29 cellular contexts compared by ENCODE assay signal in genomic region chr14:45531022-45531421, GRCh38.
"Had no signal": no experiment of that assay in that cellular context is flagged by ENCODE, and none has a peak within 500 bp of the region (broad histone marks: within the 10 kb centered on the region; RNA-seq: fewer than 3 reads in every experiment).

No MANE protein-coding gene starts in this region.

- H3K4me1 ChIP-seq: colonic mucosa, esophagus muscularis mucosa, esophagus squamous epithelium, gastrocnemius medialis, gastroesophageal sphincter, heart left ventricle, heart right ventricle had no signal

- DNase-seq: colonic mucosa; cortex of kidney; dermis blood vessel endothelial cell; dorsolateral prefrontal cortex; effector CD4-positive, alpha-beta T cell; effector CD8-positive, alpha-beta T cell; effector memory CD4-positive, alpha-beta T cell; effector memory CD8-positive, alpha-beta T cell; endodermal cell; erythroblast; esophagus squamous epithelium; foreskin fibroblast; foreskin melanocyte; gastrocnemius medialis; glutamatergic neuron; head of caudate nucleus; heart left ventricle; heart right ventricle had no signal

- H3K27ac Mint-ChIP-seq: dendritic cell treated with granulocyte-macrophage colony-stimulating factor and Interleukin-4, amounts not matched to agents 40 ng/mL and 50 ng/mL, for 4 days; effector memory CD8-positive, alpha-beta T cell; endodermal cell had no signal

- H3K4me3 ChIP-seq: colonic mucosa, coronary artery, dorsolateral prefrontal cortex, esophagus muscularis mucosa, esophagus squamous epithelium, gastrocnemius medialis, gastroesophageal sphincter, heart left ventricle, heart right ventricle, hepatocyte had no signal

- H3K9me3 ChIP-seq: colonic mucosa, gastrocnemius medialis had no signal

- H3K4me2 ChIP-seq: hepatocyte had no signal

- ATAC-seq: effector memory CD8-positive, alpha-beta T cell; esophagus mucosa; gastrocnemius medialis; gastroesophageal sphincter; heart left ventricle; heart right ventricle had no signal

- H3K27ac ChIP-seq: colonic mucosa, coronary artery, dorsolateral prefrontal cortex, epithelial cell of prostate, esophagus muscularis mucosa, esophagus squamous epithelium, gastrocnemius medialis, gastroesophageal sphincter, heart left ventricle, heart right ventricle, hepatocyte had no signal

- H3K27me3 Mint-ChIP-seq: dendritic cell treated with granulocyte-macrophage colony-stimulating factor and Interleukin-4, amounts not matched to agents 40 ng/mL and 50 ng/mL, for 4 days; effector memory CD8-positive, alpha-beta T cell had no signal

- H3K27me3 ChIP-seq: colonic mucosa, dorsolateral prefrontal cortex, esophagus muscularis mucosa, esophagus squamous epithelium, gastrocnemius medialis, gastroesophageal sphincter, heart left ventricle, heart right ventricle, hepatocyte had no signal

- H3K79me2 ChIP-seq: hepatocyte had no signal

- H2AFZ ChIP-seq: hepatocyte had no signal

- H3K36me3 ChIP-seq: colonic mucosa, esophagus muscularis mucosa, esophagus squamous epithelium, gastrocnemius medialis, gastroesophageal sphincter, heart left ventricle, heart right ventricle had no signal

- FAIRE-seq: colon, endometrium, endothelial cell of umbilical vein, frontal cortex had no signal

- H3K4me3 Mint-ChIP-seq: dendritic cell treated with granulocyte-macrophage colony-stimulating factor and Interleukin-4, amounts not matched to agents 40 ng/mL and 50 ng/mL, for 4 days; effector memory CD8-positive, alpha-beta T cell; endodermal cell had no signal
